Comparison of ENCODE assay signal across 30 cellular contexts in genomic region chr3:114690896-114691295, GRCh38.
"Had no signal": no experiment of that assay in that cellular context is flagged by ENCODE, and none has a peak within 500 bp of the region (broad histone marks: within the 10 kb centered on the region; RNA-seq: fewer than 3 reads in every experiment).

No MANE protein-coding gene starts in this region.

- H3K9me3 ChIP-seq: adrenal gland, SJSA1, SK-N-SH had no signal

- DNase-seq: activated B cell treated with CpG ODN at 0.5 μM for 24 hours; activated CD4-positive, alpha-beta memory T cell treated with anti-CD3 and anti-CD28 coated beads for 36 hours; activated CD4-positive, alpha-beta T cell treated with anti-CD3 and anti-CD28 coated beads for 4 hours; activated CD4-positive, alpha-beta T cell treated with anti-CD3 and anti-CD28 coated beads, Interleukin-2, amount 50 U/mL, for 1 hour; activated CD4-positive, CD25-positive, alpha-beta regulatory T cell treated with anti-CD3 and anti-CD28 coated beads, Interleukin-2, amount 50 U/mL, for 72 hours; activated CD8-positive, alpha-beta memory T cell treated with anti-CD3 and anti-CD28 coated beads, Interleukin-2, amount 50 U/mL, for 4 hours; activated gamma-delta T cell treated with Interleukin-2 at 50 U/mL for 16 hours; activated naive CD4-positive, alpha-beta T cell treated with anti-CD3 and anti-CD28 coated beads for 36 hours; activated T-cell treated with anti-CD3 and anti-CD28 coated beads for 4 hours; activated T-cell treated with anti-CD3 and anti-CD28 coated beads, Interleukin-2, amount 50 U/mL, for 4 hours; adrenal gland; anterior cingulate cortex; caudate nucleus; cerebellar nuclear complex; NCI-H1092 treated with DMSO at 0.1 percent for 48 hours; NCI-H1417; NCI-H146; NCI-H187; NCI-H2081; NCI-H2171 treated with DMSO at 0.1 percent for 48 hours; NCI-H226; NCI-H524 treated with DMSO at 0.1 percent for 48 hours; SHP77; SK-N-SH; SW 1271; T-helper 1 cell; T-helper 2 cell; T-helper 9 cell had no signal

- H3K4me3 ChIP-seq: adrenal gland, K562, SJSA1 had no signal

- H3K27me3 ChIP-seq: adrenal gland, SJSA1 had no signal

- H3K36me3 ChIP-seq: adrenal gland, SJSA1 had no signal
